ENCODE assay signal across 9 cellular contexts in the genomic region with DNA sequence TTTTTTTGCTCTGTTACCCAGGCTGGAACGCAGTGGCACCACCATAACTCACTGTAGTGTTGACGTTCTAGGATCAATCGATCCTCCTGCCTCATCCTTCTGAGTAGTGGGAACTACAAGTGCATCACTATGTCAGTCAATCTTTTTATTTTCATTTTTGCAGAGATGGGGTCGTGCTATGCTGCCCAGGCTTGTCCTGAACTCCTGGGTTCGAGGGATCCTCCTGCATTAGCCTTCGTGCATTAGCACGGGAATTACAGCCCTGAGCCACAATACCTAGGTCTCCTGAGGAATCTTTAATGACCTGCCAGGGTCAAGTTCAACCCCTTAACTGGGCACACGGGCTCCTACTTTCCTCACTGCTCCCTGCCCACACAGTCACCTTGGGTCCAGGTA. TPM values are rescaled to one million over a fixed set of nuclear protein-coding genes. Genes with fewer than 3 reads are reported as not detected.
DNase-seq lines count a peak whose midpoint lies in the region; ATAC-seq and TF ChIP-seq lines count a peak whose summit lies in the region.
"Had no signal": no experiment of that assay in that cellular context is flagged by ENCODE, and none has a peak within 500 bp of the region (broad histone marks: within the 10 kb centered on the region; RNA-seq: fewer than 3 reads in every experiment).

No MANE protein-coding gene starts in this region.

- H3K9ac ChIP-seq in mucosa of rectum (ENCODE audit: low read depth in 1 of 2, low read length in 2 of 2), result peak overlapping the region; percentile 37 to 57

- WGBS in heart left ventricle, 4 donors, result 46 to 64% (median 55%) methylated on average over 8 of the region's 8 CpGs

- peak overlapping the region; percentile 86 to 97 (median 91) for H3K27ac ChIP-seq in heart left ventricle
- H3K27ac ChIP-seq in mucosa of rectum (ENCODE audit: low read depth in 2 of 2, low read length in 2 of 2), result peak overlapping the region; percentile 80 to 87
- H3K27ac ChIP-seq in upper lobe of right lung, result peak overlapping the region; percentile 91

- no peaks in the 10 kb centered on the region for H3K9me3 ChIP-seq in heart left ventricle
- no peaks in the 10 kb centered on the region for H3K9me3 ChIP-seq in mucosa of rectum (ENCODE audit: control insufficient read depth in 2 of 2, low read length in 2 of 2)
- no peaks in the 10 kb centered on the region for H3K9me3 ChIP-seq in upper lobe of right lung

- peak overlapping the region; percentile 5 to 79 (median 62) for H3K4me3 ChIP-seq in heart left ventricle
- H3K4me3 ChIP-seq in cardiac fibroblast (replicated peaks in 1 of 2; ENCODE audit: low read depth in 2 of 2, low read length in 2 of 2), result peak overlapping the region; percentile 35 to 52
- H3K4me3 ChIP-seq in mucosa of rectum (ENCODE audit: low read length in 2 of 2), result peak overlapping the region; percentile 54 to 67
- peak overlapping the region; percentile 59 for H3K4me3 ChIP-seq in upper lobe of right lung

- intact Hi-C loops in heart left ventricle (cut with DNase I), result loop anchor here in 2 of 10 donors (10.0 kb wide), 2 partner anchors 69 to 79 kb away; a partner anchor contains a TSS
- intact Hi-C loops in cardiac septum (cut with DNase I), result no loop called here
- intact Hi-C loops in upper lobe of right lung (cut with DNase I), result no loop called here

- TF ChIP-seq CTCF in heart left ventricle (IDR thresholded peaks at IDR 0.05) (no peak), cardiac fibroblast (IDR thresholded peaks at IDR 0.05; ENCODE audit: low read depth, low read length) (no peak), upper lobe of right lung (IDR thresholded peaks at IDR 0.05) (no peak)

- H3K36me3 ChIP-seq in heart left ventricle (peaks cover 0 to 32% (median 0%) of the 10 kb centered on the region in 9 donors), mucosa of rectum (ENCODE audit: control insufficient read depth in 2 of 2, insufficient read depth in 2 of 2, low read length in 2 of 2) (no peaks in the 10 kb centered on the region), upper lobe of right lung (no peaks in the 10 kb centered on the region)

- H3K4me1 ChIP-seq in heart left ventricle (peaks cover 11 to 93% (median 51%) of the 10 kb centered on the region in 12 donors), mucosa of rectum (ENCODE audit: control insufficient read depth in 2 of 2, insufficient read depth in 2 of 2, low read length in 2 of 2) (peaks cover 30 to 31% of the 10 kb centered on the region in 2 donors), upper lobe of right lung (peaks cover 85% of the 10 kb centered on the region)

- TF ChIP-seq POLR2A in heart left ventricle (IDR thresholded peaks at IDR 0.05), result no peak

- ATAC-seq in heart left ventricle, result no peak
- ATAC-seq in upper lobe of right lung, result no peak
- no peak for ATAC-seq in HG02970 (IDR thresholded peaks at IDR 0.05; ENCODE audit: low FRiP score, unreplicated experiment)

- H3K27me3 ChIP-seq in heart left ventricle (no peaks in the 10 kb centered on the region), mucosa of rectum (ENCODE audit: control insufficient read depth in 2 of 2, insufficient read depth in 2 of 2, low read length in 2 of 2) (no peaks in the 10 kb centered on the region), upper lobe of right lung (no peaks in the 10 kb centered on the region)

- DNase-seq in heart left ventricle (no peak), cardiac septum (ENCODE audit: low spot score) (no peak), cardiac fibroblast (ENCODE audit: low read depth in 2 of 2) (no peak), upper lobe of right lung (no peak), NCI-H1092 treated with DMSO at 0.1 percent for 48 hours (lab: John Stamatoyannopoulos, UW) (no peak)
- DNase-seq in central memory CD4-positive, alpha-beta T cell, result no peak
- DNase-seq: activated gamma-delta T cell treated with Interleukin-2 at 50 U/mL for 16 hours had no signal

RNA-seq across cellular contexts. Expression of a gene that starts 4.4 kb away (rescaled TPM):
- total RNA-seq in heart left ventricle, result 100 to 1,000 TPM in 1 of 9 donors, 10 to 100 TPM in 8; 16.9 to 103 (median 24.5) TPM
- polyA plus RNA-seq in heart left ventricle, result 10 to 100 TPM; 23.9 to 24.6 TPM
- total RNA-seq in cardiac septum, result 22.5 TPM
- total RNA-seq in upper lobe of right lung, result 58.2 TPM

RNA-seq across cellular contexts. Expression of a gene that starts 45.5 kb away (rescaled TPM):
- total RNA-seq in heart left ventricle (10 to 100 TPM in 2 of 9 donors, 1 to 10 TPM in 5, not detected in 2; 1.7 to 26.5 (median 5.7) TPM), cardiac septum (6.1 TPM), upper lobe of right lung (14.3 TPM)
- polyA plus RNA-seq in heart left ventricle, result 1 to 10 TPM; 2.8 to 3.2 TPM
